Comparison of ENCODE assay signal across 8 cellular contexts in the genomic region with DNA sequence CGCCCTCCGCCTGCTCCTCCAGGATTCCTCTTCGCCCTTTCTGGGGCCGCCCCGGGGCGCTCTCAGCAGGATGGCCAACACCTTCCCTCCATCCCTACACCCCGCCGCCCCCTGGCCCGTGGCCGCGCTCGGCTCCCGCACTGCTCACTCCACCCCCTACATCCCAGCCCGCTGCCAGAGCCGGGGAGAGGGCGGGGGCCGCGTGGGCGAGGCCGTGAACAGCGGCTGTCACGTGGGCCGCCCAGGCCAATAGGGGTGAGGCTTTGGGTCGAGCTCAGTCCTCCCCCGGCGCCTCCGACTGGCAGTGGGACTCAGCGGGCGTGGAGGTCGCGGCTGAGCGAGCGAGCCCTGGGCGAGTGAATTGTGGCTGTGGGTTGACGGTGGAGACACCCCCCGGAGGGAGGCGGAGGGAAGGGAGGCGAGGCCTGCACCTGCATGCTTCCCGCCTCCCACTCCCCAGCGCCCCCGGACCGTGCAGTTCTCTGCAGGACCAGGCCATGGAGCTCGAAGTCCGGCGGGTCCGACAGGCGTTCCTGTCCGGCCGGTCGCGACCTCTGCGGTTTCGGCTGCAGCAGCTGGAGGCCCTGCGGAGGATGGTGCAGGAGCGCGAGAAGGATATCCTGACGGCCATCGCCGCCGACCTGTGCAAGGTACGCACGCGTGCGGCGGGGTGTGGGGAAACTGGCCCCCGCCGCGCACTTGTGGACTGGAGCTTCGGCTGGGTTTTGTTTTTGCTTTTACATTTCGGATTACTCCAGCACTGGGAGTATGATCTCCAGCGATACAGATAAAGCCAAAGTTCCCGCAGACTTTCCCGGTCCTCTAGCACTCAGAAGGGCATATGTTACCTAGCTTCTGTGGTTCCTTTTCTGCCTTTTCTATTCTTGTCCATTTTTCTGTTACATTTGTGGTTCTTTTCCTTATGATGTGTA. TPM values are rescaled to one million over a fixed set of nuclear protein-coding genes. Genes with fewer than 3 reads are reported as not detected.
A peak's percentile ranks its signal among the peaks of the same experiment; 100 is the strongest.
DNase-seq lines count a peak whose midpoint lies in the region; ATAC-seq and TF ChIP-seq lines count a peak whose summit lies in the region.

Gene ALDH3A2, plus strand, starts transcription at position 277 of the 932 bp plus-strand sequence. Its CDS starts 221 bp downstream, at position 498.

- peak within 1 kb of the TSS; percentile 99 for H3K27ac Mint-ChIP-seq in Caco-2 (ENCODE audit: unreplicated experiment)

- POLR2A ChIA-PET in Caco-2 (lab: Charles Lee): interaction anchor here (0.5 to 3.1 kb wide), 10 partner anchors 12 to 271 kb away, joined by 3 to 36 read pairs (median 6); partner anchors contain the start of gene MAPK7

- H3K27me3 ChIP-seq in Caco-2 (replicated peaks; ENCODE audit: control insufficient read depth, insufficient read depth, low read length): no peaks in the 10 kb centered on the region
- no peaks in the 10 kb centered on the region for H3K27me3 ChIP-seq in effector memory CD4-positive, alpha-beta T cell (replicated peaks; ENCODE audit: control insufficient read depth, insufficient read depth, low read length, poor library complexity, severe bottlenecking)

- H3K4me3 Mint-ChIP-seq in Caco-2 (ENCODE audit: unreplicated experiment): peak within 1 kb of the TSS; percentile 99

- H3K36me3 ChIP-seq in Caco-2 (ENCODE audit: control insufficient read depth, insufficient read depth, low read length): no peaks in the 10 kb centered on the region
- H3K36me3 ChIP-seq in effector memory CD4-positive, alpha-beta T cell (ENCODE audit: control insufficient read depth, insufficient read depth, low read length): no peaks in the 10 kb centered on the region

- ATAC-seq in GM21360 (IDR thresholded peaks at IDR 0.05; ENCODE audit: unreplicated experiment): peak; percentile 91

- peak in 1 of 2 experiments; percentile 52 for TF ChIP-seq CTCF in Caco-2 (IDR thresholded peaks at IDR 0.05; ENCODE audit: insufficient read depth in 1 of 2, low read depth in 1 of 2, low read length in 1 of 2, severe bottlenecking in 1 of 2, unreplicated experiment in 1 of 2)

- no TSS peak for BruUV-seq in Caco-2 (replicated peaks; lab: Mats Ljungman, UMichigan)

- DNase-seq in Caco-2: peak; percentile 99
- DNase-seq in HT-29 (ENCODE audit: low spot score): peak; percentile 89
- peak; percentile 96 for DNase-seq in NOMO-1 treated with dmso at 0.1 percent for 144 hours (lab: John Stamatoyannopoulos, UW; ENCODE audit: unreplicated experiment)
- peak; percentile 90 to 92 for DNase-seq in activated CD8-positive, alpha-beta memory T cell treated with anti-CD3 and anti-CD28 coated beads for 4 hours (ENCODE audit: low read depth in 2 of 2)
- DNase-seq in effector memory CD4-positive, alpha-beta T cell: peak; percentile 82 to 90 (median 90)
- peak; percentile 98 for DNase-seq in medulla oblongata (ENCODE audit: extremely low spot score)
- DNase-seq in stimulated activated CD8-positive, alpha-beta memory T cell treated with anti-CD3 and anti-CD28 coated beads, Interleukin-12 subunit alpha, Interleukin-12 subunit beta, amount 100 ng/mL, for 1 hour (ENCODE audit: low read depth): peak; percentile 83

- H3K9me3 ChIP-seq in Caco-2: no peaks in the 10 kb centered on the region; the same call in 1 of the 2 replicates
- H3K9me3 ChIP-seq in effector memory CD4-positive, alpha-beta T cell (ENCODE audit: control insufficient read depth, low read length): no peaks in the 10 kb centered on the region

- H3K4me3 ChIP-seq in Caco-2 (ENCODE audit: low read depth, low read length): peak within 1 kb of the TSS; percentile 60
- H3K4me3 ChIP-seq in effector memory CD4-positive, alpha-beta T cell (ENCODE audit: insufficient read depth, low read depth, low read length, poor library complexity, severe bottlenecking): peak within 1 kb of the TSS; percentile 96

- intact Hi-C loops in Caco-2 (cut with micrococcal nuclease; ENCODE audit: unreplicated experiment): loop anchor here (1.0 to 5.0 kb wide), 6 partner anchors 12 to 140 kb away; no protein-coding TSS in a partner anchor

- H3K4me1 Mint-ChIP-seq in Caco-2 (ENCODE audit: low read depth, unreplicated experiment): peaks cover 51% of the 10 kb centered on the region

- H3K36me3 Mint-ChIP-seq in Caco-2 (ENCODE audit: insufficient read depth, unreplicated experiment): peaks cover 42% of the 10 kb centered on the region

- H3K9me3 Mint-ChIP-seq in Caco-2 (ENCODE audit: unreplicated experiment): no peaks in the 10 kb centered on the region

- CTCF ChIA-PET in Caco-2 (lab: Charles Lee): interaction anchor here (0.6 to 2.9 kb wide), 21 partner anchors 9 to 286 kb away, joined by 3 to 70 read pairs (median 5); partner anchors contain the start of gene B9D1

- peaks cover 60% of the 10 kb centered on the region for H3K4me1 ChIP-seq in Caco-2
- H3K4me1 ChIP-seq in effector memory CD4-positive, alpha-beta T cell (ENCODE audit: control insufficient read depth, insufficient read depth, low read length, poor library complexity, severe bottlenecking): peaks cover 13% of the 10 kb centered on the region

- peak within 1 kb of the TSS; percentile 55 for H3K27ac ChIP-seq in effector memory CD4-positive, alpha-beta T cell (ENCODE audit: insufficient read depth, low read length, poor library complexity, severe bottlenecking)

- no peaks in the 10 kb centered on the region for H3K27me3 Mint-ChIP-seq in Caco-2 (ENCODE audit: insufficient read depth, unreplicated experiment)

RNA-seq across cellular contexts. Expression of gene ALDH3A2, which starts in this region (rescaled TPM):
- total RNA-seq in Caco-2 (2022): 71.9 and 84.0 TPM in 2 replicates
- 86.4 and 101 TPM in 2 replicates for total RNA-seq in HT-29 (2014; rRNA removed; shearing (Covaris generic))

Comparison
In these comparisons a context has a peak if more than half of its experiments do, and no peak if none do; other contexts are left out.
1. Peak in every context shown above with its lines: DNase-seq, ATAC-seq, H3K4me3 ChIP-seq and H3K27ac ChIP-seq.